9 cellular contexts compared by ENCODE assay signal in the genomic region with DNA sequence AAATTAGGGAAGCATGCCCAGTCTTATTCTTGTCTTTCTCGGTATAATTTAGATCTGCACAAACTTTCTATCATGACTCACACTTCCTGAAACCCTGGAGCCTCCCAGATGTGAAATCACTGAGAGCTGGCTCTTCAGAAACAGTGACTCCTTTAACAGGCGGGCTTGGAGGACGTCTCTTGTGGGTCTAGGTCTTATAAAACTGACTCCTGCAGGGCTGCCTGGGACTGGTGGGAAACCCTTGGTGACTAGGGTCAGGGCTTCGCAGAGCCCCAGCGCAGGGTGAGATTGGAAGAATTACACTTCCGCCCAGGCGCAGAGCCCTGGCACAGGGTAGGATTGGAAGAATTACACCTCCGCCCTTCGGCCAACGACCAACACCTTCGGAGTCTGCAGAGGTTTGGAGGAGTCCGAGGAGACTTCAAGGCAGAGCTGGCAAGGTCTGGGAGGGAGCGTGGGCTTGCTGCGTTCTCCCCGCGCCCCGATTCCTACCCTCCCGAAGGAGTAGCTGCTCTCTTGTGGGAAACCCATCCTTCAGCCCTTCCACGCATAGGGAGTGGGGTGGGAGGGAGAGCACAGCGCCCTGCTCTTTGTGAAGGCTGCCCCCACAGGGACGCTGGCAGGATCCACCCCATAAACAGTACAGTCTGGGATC. TPM values are rescaled to one million over a fixed set of nuclear protein-coding genes. Genes with fewer than 3 reads are reported as not detected.
DNase-seq lines count a peak whose midpoint lies in the region; ATAC-seq and TF ChIP-seq lines count a peak whose summit lies in the region.
"Had no signal": no experiment of that assay in that cellular context is flagged by ENCODE, and none has a peak within 500 bp of the region (broad histone marks: within the 10 kb centered on the region; RNA-seq: fewer than 3 reads in every experiment).

No MANE protein-coding gene starts in this region.

- H3K4me3 Mint-ChIP-seq in activated CD4-positive, alpha-beta T cell treated with anti-CD3 and anti-CD28 coated beads, Interleukin-2, amount 10 ng/mL, durations not matched to agents 7 days and 5 days, result no peak overlapping the region
- no peak overlapping the region for H3K4me3 Mint-ChIP-seq in stimulated activated naive B cell treated with anti-CD40 and anti-IgM and Interleukin-4, amounts not matched to agents 10 μg/mL and 1 μg/mL and 100 μg/mL, for 72 hours

- in situ Hi-C loops in Panc1 (cut with HindIII; ENCODE audit: low pct_unique_long_range_greater_than_20kb, low sequenced_read_pairs), result no loop called here

- peaks cover 43% of the 10 kb centered on the region for H3K4me1 Mint-ChIP-seq in activated CD4-positive, alpha-beta T cell treated with anti-CD3 and anti-CD28 coated beads, Interleukin-2, amount 10 ng/mL, durations not matched to agents 7 days and 5 days
- H3K4me1 Mint-ChIP-seq in stimulated activated naive B cell treated with anti-CD40 and anti-IgM and Interleukin-4, amounts not matched to agents 10 μg/mL and 1 μg/mL and 100 μg/mL, for 72 hours, result peaks cover 18 to 43% of the 10 kb centered on the region in 2 donors

- peak; percentile 87 for ATAC-seq in Panc1
- peak; percentile 59 to 63 for ATAC-seq in stimulated activated naive B cell treated with anti-CD40 and anti-IgM and Interleukin-4, amounts not matched to agents 10 μg/mL and 1 μg/mL and 100 μg/mL, for 72 hours (replicated peaks)

- H3K9me3 Mint-ChIP-seq in activated CD4-positive, alpha-beta T cell treated with anti-CD3 and anti-CD28 coated beads, Interleukin-2, amount 10 ng/mL, durations not matched to agents 7 days and 5 days, result no peaks in the 10 kb centered on the region
- no peaks in the 10 kb centered on the region for H3K9me3 Mint-ChIP-seq in stimulated activated naive B cell treated with anti-CD40 and anti-IgM and Interleukin-4, amounts not matched to agents 10 μg/mL and 1 μg/mL and 100 μg/mL, for 72 hours

- peaks cover 14% of the 10 kb centered on the region for H3K4me1 ChIP-seq in Panc1 (ENCODE audit: control insufficient read depth, insufficient read depth, low read length)
- H3K4me1 ChIP-seq: sigmoid colon had no signal

- no peaks in the 10 kb centered on the region for H3K27me3 ChIP-seq in Panc1 (ENCODE audit: control insufficient read depth, insufficient read depth, low read length)

- H3K9me3 ChIP-seq in Panc1 (ENCODE audit: control insufficient read depth, insufficient read depth, low read depth, low read length), result no peaks in the 10 kb centered on the region
- H3K9me3 ChIP-seq: sigmoid colon had no signal

- DNase-seq in activated CD4-positive, alpha-beta T cell treated with anti-CD3 and anti-CD28 coated beads for 48 hours, result peak; percentile 38
- DNase-seq in activated CD4-positive, alpha-beta T cell treated with anti-CD3 and anti-CD28 coated beads, Interleukin-2, amount 10 ng/mL, durations not matched to agents 7 days and 5 days, result no peak
- DNase-seq in Panc1 (ENCODE audit: low read depth, low spot score), result peak; percentile 100
- DNase-seq in epithelial cell of prostate (ENCODE audit: low read depth, low spot score), result peak; percentile 16
- no peak for DNase-seq in stimulated activated naive B cell treated with anti-CD40 and anti-IgM and Interleukin-4, amounts not matched to agents 10 μg/mL and 1 μg/mL and 100 μg/mL, for 72 hours
- DNase-seq in T-helper 2 cell, result no peak
- no peak for DNase-seq in stimulated activated CD8-positive, alpha-beta memory T cell treated with anti-CD3 and anti-CD28 coated beads, Interleukin-4, amount 100 ng/mL, for 48 hours
- no peak for DNase-seq in mesenteric fat pad (ENCODE audit: low spot score)
- DNase-seq: sigmoid colon had no signal

- H3K4me3 ChIP-seq in Panc1 (ENCODE audit: low read depth in 2 of 2, low read length in 2 of 2), result peak overlapping the region; percentile 24 to 50
- H3K4me3 ChIP-seq: sigmoid colon had no signal

- POLR2A ChIA-PET in activated CD4-positive, alpha-beta T cell treated with anti-CD3 and anti-CD28 coated beads, Interleukin-2, amount 10 ng/mL, durations not matched to agents 7 days and 5 days (lab: Charles Lee), result no interaction called here
- POLR2A ChIA-PET in Panc1 (lab: Charles Lee), result interaction anchor here (0.6 to 1.9 kb wide), 12 partner anchors 10 to 314 kb away, joined by 3 to 22 read pairs (median 4); a partner anchor contains a TSS

- BruUV-seq in Panc1 (replicated peaks; lab: Mats Ljungman, UMichigan), result TSS peak; percentile 94

- H3K27ac ChIP-seq in Panc1 (ENCODE audit: low read length), result peak overlapping the region; percentile 42
- H3K27ac ChIP-seq in epithelial cell of prostate, result peak overlapping the region; percentile 30
- H3K27ac ChIP-seq: sigmoid colon had no signal

- TF ChIP-seq CTCF in Panc1 (IDR thresholded peaks at IDR 0.05), result no peak

- no peak overlapping the region for H3K27ac Mint-ChIP-seq in activated CD4-positive, alpha-beta T cell treated with anti-CD3 and anti-CD28 coated beads, Interleukin-2, amount 10 ng/mL, durations not matched to agents 7 days and 5 days
- no peak overlapping the region for H3K27ac Mint-ChIP-seq in stimulated activated naive B cell treated with anti-CD40 and anti-IgM and Interleukin-4, amounts not matched to agents 10 μg/mL and 1 μg/mL and 100 μg/mL, for 72 hours

- intact Hi-C loops in Panc1 (cut with micrococcal nuclease; ENCODE audit: unreplicated experiment), result no loop called here

- H3K36me3 Mint-ChIP-seq in activated CD4-positive, alpha-beta T cell treated with anti-CD3 and anti-CD28 coated beads, Interleukin-2, amount 10 ng/mL, durations not matched to agents 7 days and 5 days (ENCODE audit: low read depth), result no peaks in the 10 kb centered on the region
- no peaks in the 10 kb centered on the region for H3K36me3 Mint-ChIP-seq in stimulated activated naive B cell treated with anti-CD40 and anti-IgM and Interleukin-4, amounts not matched to agents 10 μg/mL and 1 μg/mL and 100 μg/mL, for 72 hours

- no peaks in the 10 kb centered on the region for H3K36me3 ChIP-seq in Panc1 (ENCODE audit: control insufficient read depth, insufficient read depth, low read length)
- H3K36me3 ChIP-seq: sigmoid colon had no signal

- CTCF ChIA-PET in activated CD4-positive, alpha-beta T cell treated with anti-CD3 and anti-CD28 coated beads, Interleukin-2, amount 10 ng/mL, durations not matched to agents 7 days and 5 days (lab: Charles Lee), result interaction anchor here (0.7 kb wide), 1 partner anchor 928 kb away, joined by 3 read pairs; no protein-coding TSS in a partner anchor
- CTCF ChIA-PET in Panc1 (lab: Charles Lee), result interaction anchor here (0.6 to 4.5 kb wide), 27 partner anchors 8 to 381 kb away, joined by 3 to 45 read pairs (median 5); a partner anchor contains a TSS

- H3K27me3 Mint-ChIP-seq in activated CD4-positive, alpha-beta T cell treated with anti-CD3 and anti-CD28 coated beads, Interleukin-2, amount 10 ng/mL, durations not matched to agents 7 days and 5 days, result no peaks in the 10 kb centered on the region
- no peaks in the 10 kb centered on the region for H3K27me3 Mint-ChIP-seq in stimulated activated naive B cell treated with anti-CD40 and anti-IgM and Interleukin-4, amounts not matched to agents 10 μg/mL and 1 μg/mL and 100 μg/mL, for 72 hours

RNA-seq across cellular contexts. Expression of a gene that starts 43.4 kb away (rescaled TPM):
- total RNA-seq in activated CD4-positive, alpha-beta T cell treated with anti-CD3 and anti-CD28 coated beads, Interleukin-2, amount 10 ng/mL, durations not matched to agents 7 days and 5 days, result 10 to 100 TPM; 15.7 to 19.7 TPM
- total RNA-seq in Panc1 (2021; ENCODE audit: unreplicated experiment) (255 TPM), mesenteric fat pad (18.0 TPM)
- polyA plus RNA-seq in Panc1 (2012; ENCODE audit: insufficient read length), result 324 TPM

RNA-seq across cellular contexts. Expression of a gene that starts 57.1 kb away (rescaled TPM):
- 10 to 100 TPM; 24.1 to 24.5 TPM for total RNA-seq in activated CD4-positive, alpha-beta T cell treated with anti-CD3 and anti-CD28 coated beads, Interleukin-2, amount 10 ng/mL, durations not matched to agents 7 days and 5 days
- total RNA-seq in Panc1 (2021; ENCODE audit: unreplicated experiment) (251 TPM), mesenteric fat pad (12.7 TPM)
- 125 TPM for polyA plus RNA-seq in Panc1 (2012; ENCODE audit: insufficient read length)

Comparison
In these comparisons a context has a peak if more than half of its experiments do, and no peak if none do; other contexts are left out.
1. DNase-seq: peak in activated CD4-positive, alpha-beta T cell treated with anti-CD3 and anti-CD28 coated beads for 48 hours (single experiment), Panc1 (single experiment) and epithelial cell of prostate (single experiment); none in activated CD4-positive, alpha-beta T cell treated with anti-CD3 and anti-CD28 coated beads, Interleukin-2, amount 10 ng/mL, durations not matched to agents 7 days and 5 days (single experiment), stimulated activated naive B cell treated with anti-CD40 and anti-IgM and Interleukin-4, amounts not matched to agents 10 μg/mL and 1 μg/mL and 100 μg/mL, for 72 hours (single experiment), T-helper 2 cell (0 of 5), stimulated activated CD8-positive, alpha-beta memory T cell treated with anti-CD3 and anti-CD28 coated beads, Interleukin-4, amount 100 ng/mL, for 48 hours (single experiment) and mesenteric fat pad (single experiment).
2. RNA of a gene that starts 43.4 kb away (total RNA-seq): 255 TPM in Panc1 (single experiment); 15.7 to 19.7 TPM in activated CD4-positive, alpha-beta T cell treated with anti-CD3 and anti-CD28 coated beads, Interleukin-2, amount 10 ng/mL, durations not matched to agents 7 days and 5 days and 18.0 TPM in mesenteric fat pad (single experiment); every median in the first group is over 10 times any median in the second.